22 cellular contexts compared by ENCODE assay signal in genomic region chr6:31377029-31377428, GRCh38.
"Had no signal": no experiment of that assay in that cellular context is flagged by ENCODE, and none has a peak within 500 bp of the region (broad histone marks: within the 10 kb centered on the region; RNA-seq: fewer than 3 reads in every experiment).

No MANE protein-coding gene starts in this region.

- H3K4me2 ChIP-seq: KMS-11, SK-N-SH had no signal

- H3K4me3 ChIP-seq: K562 had no signal

- H3K27ac ChIP-seq: KMS-11, RWPE1 had no signal

- DNase-seq: Kasumi-1, MM.1S, NCI-H1092 treated with DMSO at 0.1 percent for 48 hours, NCI-H1436, NCI-H187, NCI-H2029, NCI-H2081 treated with DMSO at 0.1 percent for 48 hours, NCI-H2171, NCI-H226, NCI-H446, NCI-H510A, NCI-H524 treated with DMSO at 0.1 percent for 48 hours, NCI-H69, NCI-H774, SHP77, SK-N-SH, SW 1271, T-cell had no signal

- ATAC-seq: K562, T-cell had no signal

- H3K9ac ChIP-seq: KMS-11, SK-N-SH had no signal

- FAIRE-seq: K562, RCC 7860 had no signal
